ENCODE assay signal across 22 cellular contexts in genomic region chr18:24228661-24229053, GRCh38.
DNase-seq lines count a peak whose midpoint lies in the region; ATAC-seq, FAIRE-seq and TF ChIP-seq lines count a peak whose summit lies in the region.
"Had no signal": no experiment of that assay in that cellular context is flagged by ENCODE, and none has a peak within 500 bp of the region (broad histone marks: within the 10 kb centered on the region; RNA-seq: fewer than 3 reads in every experiment).

No MANE protein-coding gene starts in this region.

- H3K9me3 Mint-ChIP-seq in stimulated activated naive B cell treated with anti-CD40 and anti-IgM and Interleukin-4, amounts not matched to agents 10 μg/mL and 1 μg/mL and 100 μg/mL, for 72 hours, result no peaks in the 10 kb centered on the region
- H3K9me3 Mint-ChIP-seq: activated CD4-positive, alpha-beta memory T cell treated with anti-CD3 and anti-CD28 coated beads, Interleukin-2, amount 10 ng/mL, durations not matched to agents 7 days and 5 days; activated T-cell treated with anti-CD3 and anti-CD28 coated beads, Interleukin-2, amount 50 U/mL, for 4 hours; brain; naive thymus-derived CD8-positive, alpha-beta T cell had no signal

- no peak for TF ChIP-seq CTCF in K562 (IDR thresholded peaks at IDR 0.05 in 2 of 3, conservative IDR thresholded peaks at IDR 0.05 in 1 of 3; ENCODE audit: insufficient read depth in 2 of 3, low read depth in 1 of 3, low read length in 3 of 3)

- H3K27ac ChIP-seq in K562 (ENCODE audit: extremely low read depth, low read depth, low read length), result no peak overlapping the region
- H3K27ac ChIP-seq: lower lobe of right lung, testis had no signal

- peaks cover 0 to 4% of the 10 kb centered on the region in 2 donors for H3K36me3 Mint-ChIP-seq in stimulated activated naive B cell treated with anti-CD40 and anti-IgM and Interleukin-4, amounts not matched to agents 10 μg/mL and 1 μg/mL and 100 μg/mL, for 72 hours

- H3K4me1 ChIP-seq in K562 (replicated peaks in 1 of 2; ENCODE audit: control insufficient read depth in 2 of 2, insufficient read depth in 2 of 2, low read length in 2 of 2), result no peaks in the 10 kb centered on the region

- WGBS in K562 (ENCODE audit: insufficient coverage, low coverage, missing lambda C conversion rate), result 0% methylated on average over 6 of the region's 6 CpGs

- CTCF ChIA-PET in K562 (lab: Yijun Ruan, JAX; ENCODE audit: low intra/inter-chr PET ratio), result no interaction called here

- peaks cover 0 to 5% of the 10 kb centered on the region in 2 experiments; a peak in 2 of 5 replicates for H3K27me3 ChIP-seq in K562 (ENCODE audit: control insufficient read depth in 2 of 2, insufficient read depth in 2 of 2, low read length in 2 of 2)
- H3K27me3 ChIP-seq: testis had no signal

- FAIRE-seq in K562 (lab: Jason Lieb, UNC) (peak; percentile 37), urothelium cell line (lab: Jason Lieb, UNC) (no peak)

- no peak for ATAC-seq in K562
- ATAC-seq in stimulated activated naive B cell treated with anti-CD40 and anti-IgM and Interleukin-4, amounts not matched to agents 10 μg/mL and 1 μg/mL and 100 μg/mL, for 72 hours (replicated peaks), result no peak
- ATAC-seq: activated T-cell treated with anti-CD3 and anti-CD28 coated beads, Interleukin-2, amount 50 U/mL, for 4 hours; lower lobe of right lung; naive thymus-derived CD8-positive, alpha-beta T cell had no signal

- no peak overlapping the region for H3K4me3 ChIP-seq in K562
- H3K4me3 ChIP-seq: lower lobe of right lung, testis had no signal

- no peak overlapping the region for H3K9ac ChIP-seq in K562 (ENCODE audit: insufficient read depth in 1 of 2, low read depth in 2 of 2, low read length in 2 of 2)

- no peak for TF ChIP-seq EP300 in K562 (IDR thresholded peaks at IDR 0.05; ENCODE audit: low read length)

- no peaks in the 10 kb centered on the region for H3K36me3 ChIP-seq in K562 (ENCODE audit: control insufficient read depth, insufficient read depth, low read length)

- TF ChIP-seq POLR2A in K562 (conservative IDR thresholded peaks at IDR 0.05), result no peak

- no peak overlapping the region for H3K27ac Mint-ChIP-seq in stimulated activated naive B cell treated with anti-CD40 and anti-IgM and Interleukin-4, amounts not matched to agents 10 μg/mL and 1 μg/mL and 100 μg/mL, for 72 hours
- H3K27ac Mint-ChIP-seq: activated CD4-positive, alpha-beta memory T cell treated with anti-CD3 and anti-CD28 coated beads, Interleukin-2, amount 10 ng/mL, durations not matched to agents 7 days and 5 days; naive thymus-derived CD8-positive, alpha-beta T cell had no signal

- H3K4me1 Mint-ChIP-seq in stimulated activated naive B cell treated with anti-CD40 and anti-IgM and Interleukin-4, amounts not matched to agents 10 μg/mL and 1 μg/mL and 100 μg/mL, for 72 hours, result no peaks in the 10 kb centered on the region
- H3K4me1 Mint-ChIP-seq: activated CD4-positive, alpha-beta memory T cell treated with anti-CD3 and anti-CD28 coated beads, Interleukin-2, amount 10 ng/mL, durations not matched to agents 7 days and 5 days had no signal

- DNase-seq in M059J (ENCODE audit: low read depth) (peak; percentile 53), K562 (ENCODE audit: extremely low read depth in 1 of 4, low spot score in 3 of 4) (no peak), kidney tubule cell (ENCODE audit: low spot score) (peak; percentile 34), urothelium cell line (ENCODE audit: low spot score) (peak; percentile 13), HuH-7 (ENCODE audit: low spot score) (no peak), retina (no peak)
- no peak for DNase-seq in stimulated activated naive B cell treated with anti-CD40 and anti-IgM and Interleukin-4, amounts not matched to agents 10 μg/mL and 1 μg/mL and 100 μg/mL, for 72 hours
- DNase-seq: activated CD4-positive, alpha-beta memory T cell treated with anti-CD3 and anti-CD28 coated beads, Interleukin-2, amount 10 ng/mL, durations not matched to agents 7 days and 5 days; activated naive CD4-positive, alpha-beta T cell treated with anti-CD3 and anti-CD28 coated beads, Interleukin-2, amount 50 U/mL, for 16 hours; activated T-cell treated with anti-CD3 and anti-CD28 coated beads, Interleukin-2, amount 50 U/mL, for 4 hours; GDM1; lower lobe of right lung; MM.1S; naive thymus-derived CD8-positive, alpha-beta T cell; NCI-H1930; NCI-H345; NK-92 treated with Interleukin-12 subunit alpha and Interleukin-12 subunit beta, amount 100 ng/mL, for 24 hours; Right ventricle myocardium superior; stimulated activated CD8-positive, alpha-beta memory T cell treated with anti-CD3 and anti-CD28 coated beads, Interleukin-4, amount 100 ng/mL, for 48 hours; T-helper 2 cell; testis had no signal

- POLR2A ChIA-PET in K562 (lab: Yijun Ruan, JAX), result interaction anchor here (0.5 kb wide), 1 partner anchor 152 kb away, joined by 3 read pairs; no protein-coding TSS in a partner anchor

- intact Hi-C loops in K562 (cut with micrococcal nuclease), result no loop called here

- H4K20me1 ChIP-seq in K562 (replicated peaks; ENCODE audit: control insufficient read depth, insufficient read depth, low read length), result no peaks in the 10 kb centered on the region

- H3K4me3 Mint-ChIP-seq in stimulated activated naive B cell treated with anti-CD40 and anti-IgM and Interleukin-4, amounts not matched to agents 10 μg/mL and 1 μg/mL and 100 μg/mL, for 72 hours, result no peak overlapping the region
- H3K4me3 Mint-ChIP-seq: activated CD4-positive, alpha-beta memory T cell treated with anti-CD3 and anti-CD28 coated beads, Interleukin-2, amount 10 ng/mL, durations not matched to agents 7 days and 5 days; activated T-cell treated with anti-CD3 and anti-CD28 coated beads, Interleukin-2, amount 50 U/mL, for 4 hours; brain; naive thymus-derived CD8-positive, alpha-beta T cell had no signal

- TF ChIP-seq RAD21 in K562 (CRISPR knock-in tag; conservative IDR thresholded peaks at IDR 0.05 in 1 of 2, IDR thresholded peaks at IDR 0.05 in 1 of 2), result no peak

- no peaks in the 10 kb centered on the region for H3K9me3 ChIP-seq in K562 (replicated peaks; ENCODE audit: control insufficient read depth, insufficient read depth, low read depth, low read length)
- H3K9me3 ChIP-seq: lower lobe of right lung, testis had no signal

- no peaks in the 10 kb centered on the region for H3K9me1 ChIP-seq in K562 (ENCODE audit: control insufficient read depth, insufficient read depth, low read length)

- in situ Hi-C loops in K562 (cut with MboI), result no loop called here

- no TSS peak for BruUV-seq in K562 (replicated peaks; lab: Mats Ljungman, UMichigan)

- H3K79me2 ChIP-seq in K562 (ENCODE audit: control insufficient read depth, insufficient read depth, low read length), result no peaks in the 10 kb centered on the region

- peaks cover 0 to 4% of the 10 kb centered on the region in 2 donors for H3K27me3 Mint-ChIP-seq in stimulated activated naive B cell treated with anti-CD40 and anti-IgM and Interleukin-4, amounts not matched to agents 10 μg/mL and 1 μg/mL and 100 μg/mL, for 72 hours
- H3K27me3 Mint-ChIP-seq: brain had no signal

- no peak overlapping the region for H3K4me2 ChIP-seq in K562 (ENCODE audit: insufficient read depth, low read length)

- H2AFZ ChIP-seq in K562 (ENCODE audit: low read depth, low read length), result no peak overlapping the region

TF ChIP-seq in K562, 482 proteins besides CTCF, POLR2A, EP300 and RAD21:
- TF ChIP-seq DIDO1 (tag; IDR thresholded peaks at IDR 0.05; ENCODE audit: low read depth) (no peak), KLF6 (CRISPR knock-in tag; IDR thresholded peaks at IDR 0.05; ENCODE audit: borderline replicate concordance) (no peak), ZNF134 (CRISPR knock-in tag; conservative IDR thresholded peaks at IDR 0.05) (no peak), ZNF444 (CRISPR knock-in tag; IDR thresholded peaks at IDR 0.05) (no peak), MBD2 (IDR thresholded peaks at IDR 0.05; ENCODE audit: borderline replicate concordance, low read depth) (no peak), NCOA2 (IDR thresholded peaks at IDR 0.05; ENCODE audit: partially characterized antibody in 2 of 2) (no peak), PHF20 (IDR thresholded peaks at IDR 0.05; ENCODE audit: partially characterized antibody) (no peak), FOXM1 (IDR thresholded peaks at IDR 0.05; ENCODE audit: low read depth) (no peak), FOXM1 (CRISPR knock-in tag; IDR thresholded peaks at IDR 0.05; ENCODE audit: low read depth) (no peak), MXI1 (IDR thresholded peaks at IDR 0.05; ENCODE audit: low read depth, low read length) (no peak), SOX6 (IDR thresholded peaks at IDR 0.05) (no peak), ZBTB7A (IDR thresholded peaks at IDR 0.05; ENCODE audit: borderline replicate concordance, control insufficient read depth, low read depth, low read length) (no peak), TEAD2 (tag; IDR thresholded peaks at IDR 0.05) (no peak), CREM (IDR thresholded peaks at IDR 0.05; ENCODE audit: low read depth) (no peak), CREB3L1 (IDR thresholded peaks at IDR 0.05; ENCODE audit: borderline replicate concordance, low read depth) (no peak), CHD1 (IDR thresholded peaks at IDR 0.05; ENCODE audit: low read length) (no peak)

Comparison
In these comparisons a context has a peak if more than half of its experiments do, and no peak if none do; other contexts are left out.
1. DNase-seq: peak in M059J (single experiment), kidney tubule cell (single experiment) and urothelium cell line (single experiment); none in K562 (0 of 4), HuH-7 (single experiment), stimulated activated naive B cell treated with anti-CD40 and anti-IgM and Interleukin-4, amounts not matched to agents 10 μg/mL and 1 μg/mL and 100 μg/mL, for 72 hours (single experiment) and retina (single experiment).